ENCODE assay signal across 33 cellular contexts in genomic region chr19:6745965-6746364, GRCh38. TPM values are rescaled to one million over a fixed set of nuclear protein-coding genes. Genes with fewer than 3 reads are reported as not detected.
DNase-seq lines count a peak whose midpoint lies in the region; ATAC-seq and TF ChIP-seq lines count a peak whose summit lies in the region.
"Had no signal": no experiment of that assay in that cellular context is flagged by ENCODE, and none has a peak within 500 bp of the region (broad histone marks: within the 10 kb centered on the region; RNA-seq: fewer than 3 reads in every experiment).

No MANE protein-coding gene starts in this region.

- H2AFZ ChIP-seq in neuronal stem cell (ENCODE audit: low read length): no peak overlapping the region
- H2AFZ ChIP-seq: GM23338 had no signal

- H2BK120ac ChIP-seq in neuronal stem cell (ENCODE audit: low read depth, low read length): no peak overlapping the region

- H3K14ac ChIP-seq in neuronal stem cell (ENCODE audit: low read length): no peak overlapping the region

- no peak overlapping the region for H4K8ac ChIP-seq in neuronal stem cell (ENCODE audit: low read depth, low read length)

- intact Hi-C loops in Right ventricle myocardium superior (cut with DNase I): no loop called here
- intact Hi-C loops in heart left ventricle (cut with DNase I): loop anchor here in 1 of 10 donors (10.0 kb wide), 2 partner anchors 221 to 371 kb away; partner anchors contain the start of genes ALKBH7 and PSPN

- peaks cover 0 to 86% (median 72%) of the 10 kb centered on the region in 9 donors for H3K36me3 ChIP-seq in heart left ventricle
- peaks cover 31 to 64% of the 10 kb centered on the region in 2 donors for H3K36me3 ChIP-seq in neuronal stem cell (replicated peaks in 1 of 2; ENCODE audit: control insufficient read depth in 2 of 2, insufficient read depth in 2 of 2, low read length in 2 of 2)
- peaks cover 20 to 90% (median 59%) of the 10 kb centered on the region in 4 donors for H3K36me3 ChIP-seq in upper lobe of left lung

- H3K27me3 ChIP-seq in heart left ventricle (no peaks in the 10 kb centered on the region), neuronal stem cell (ENCODE audit: control insufficient read depth in 3 of 3, insufficient read depth in 3 of 3, low read depth in 1 of 3, low read length in 3 of 3) (no peaks in the 10 kb centered on the region), upper lobe of left lung (no peaks in the 10 kb centered on the region)
- H3K27me3 ChIP-seq: MG63, right atrium auricular region had no signal

- no peaks in the 10 kb centered on the region for H3K79me1 ChIP-seq in neuronal stem cell (ENCODE audit: low read depth, low read length)

- no peaks in the 10 kb centered on the region for H3K9me3 Mint-ChIP-seq in central memory CD8-positive, alpha-beta T cell
- H3K9me3 Mint-ChIP-seq: activated CD4-positive, alpha-beta memory T cell treated with anti-CD3 and anti-CD28 coated beads, Interleukin-2, amount 10 ng/mL, durations not matched to agents 7 days and 5 days; activated T-helper 1 cell treated with anti-CD3 and anti-CD28 coated beads, Interleukin-12 subunit alpha, Interleukin-12 subunit beta, Interleukin-2, Interleukin-4 antibody, amounts not matched to agents 30 ng/mL and 10 ng/mL and 1 ng/mL, durations not matched to agents 14 hours and 24 hours and 36 hours; GM23338; immature natural killer cell; neural crest cell; T-helper 1 cell treated with Interleukin-12 subunit alpha and Interleukin-12 subunit beta and Interleukin-4 antibody, amounts not matched to agents 30 μg/mL and 1 μg/mL, for 36 hours had no signal

- no peak overlapping the region for H2BK5ac ChIP-seq in neuronal stem cell (ENCODE audit: low read length)

- TF ChIP-seq POLR2A in heart left ventricle (IDR thresholded peaks at IDR 0.05): no peak
- no peak for TF ChIP-seq POLR2A in upper lobe of left lung (IDR thresholded peaks at IDR 0.05)

- H3K36me3 Mint-ChIP-seq in central memory CD8-positive, alpha-beta T cell (ENCODE audit: insufficient read depth): peaks cover 28% of the 10 kb centered on the region

- H2AK5ac ChIP-seq in neuronal stem cell (ENCODE audit: low read depth, low read length): no peak overlapping the region

- H3K9me3 ChIP-seq in heart left ventricle (no peaks in the 10 kb centered on the region), neuronal stem cell (replicated peaks in 1 of 2; ENCODE audit: control insufficient read depth in 2 of 2, insufficient read depth in 1 of 2, low read depth in 1 of 2, low read length in 2 of 2) (peaks cover 3 to 9% of the 10 kb centered on the region in 2 donors), upper lobe of left lung (no peaks in the 10 kb centered on the region)
- H3K9me3 ChIP-seq: MG63, right atrium auricular region had no signal

- H3K27me3 Mint-ChIP-seq in central memory CD8-positive, alpha-beta T cell: no peaks in the 10 kb centered on the region
- H3K27me3 Mint-ChIP-seq: activated CD4-positive, alpha-beta memory T cell treated with anti-CD3 and anti-CD28 coated beads, Interleukin-2, amount 10 ng/mL, durations not matched to agents 7 days and 5 days; brain had no signal

- no peak overlapping the region for H4K91ac ChIP-seq in neuronal stem cell (ENCODE audit: low read depth, low read length, poor library complexity)

- no peak overlapping the region for H3K4ac ChIP-seq in neuronal stem cell (ENCODE audit: low read length)

- no peak for TF ChIP-seq EP300 in upper lobe of left lung (IDR thresholded peaks at IDR 0.05)

- WGBS in heart left ventricle, 4 donors: 92 to 96% (median 94%) methylated on average over 11 to 24 of the region's 24 CpGs
- no CpG with 5 or more reads among the region's 24 CpGs for WGBS in neuronal stem cell (ENCODE audit: extremely low coverage in 2 of 2, insufficient read length in 2 of 2, insufficient replicate concordance in 1 of 2), 2 donors
- WGBS in upper lobe of left lung, 2 donors: 88 to 96% methylated on average over 5 to 24 of the region's 24 CpGs

- H3K4me3 Mint-ChIP-seq in central memory CD8-positive, alpha-beta T cell: no peak overlapping the region
- H3K4me3 Mint-ChIP-seq: activated CD4-positive, alpha-beta memory T cell treated with anti-CD3 and anti-CD28 coated beads, Interleukin-2, amount 10 ng/mL, durations not matched to agents 7 days and 5 days; activated T-helper 1 cell treated with anti-CD3 and anti-CD28 coated beads, Interleukin-12 subunit alpha, Interleukin-12 subunit beta, Interleukin-2, Interleukin-4 antibody, amounts not matched to agents 30 ng/mL and 10 ng/mL and 1 ng/mL, durations not matched to agents 14 hours and 24 hours and 36 hours; GM23338; immature natural killer cell; T-helper 1 cell treated with Interleukin-12 subunit alpha and Interleukin-12 subunit beta and Interleukin-4 antibody, amounts not matched to agents 30 μg/mL and 1 μg/mL, for 36 hours had no signal

- H3K27ac ChIP-seq in heart left ventricle: peak overlapping the region in 4 of 12 donors; percentile 45 to 95 (median 81)
- no peak overlapping the region for H3K27ac ChIP-seq in neuronal stem cell (replicated peaks; ENCODE audit: low read length)
- peak overlapping the region in 3 of 4 donors; percentile 35 to 93 (median 67) for H3K27ac ChIP-seq in upper lobe of left lung
- H3K27ac ChIP-seq: C4-2B, SK-N-MC had no signal

- no peak for ATAC-seq in Right ventricle myocardium superior (ENCODE audit: poor library complexity)
- ATAC-seq in heart left ventricle: no peak
- no peak for ATAC-seq in central memory CD8-positive, alpha-beta T cell (replicated peaks; ENCODE audit: extremely low read depth, poor library complexity, severe bottlenecking)
- ATAC-seq in upper lobe of left lung (ENCODE audit: low FRiP score in 2 of 2): no peak
- ATAC-seq: GM23338, left cardiac atrium had no signal

- no peak overlapping the region for H3K4me2 ChIP-seq in neuronal stem cell (ENCODE audit: insufficient read depth, low read length, poor library complexity, severe bottlenecking)
- H3K4me2 ChIP-seq: GM23338 had no signal

- TF ChIP-seq CTCF in heart left ventricle (IDR thresholded peaks at IDR 0.05) (no peak), upper lobe of left lung (IDR thresholded peaks at IDR 0.05) (no peak)

- peak overlapping the region; percentile 36 for H3K27ac Mint-ChIP-seq in central memory CD8-positive, alpha-beta T cell (ENCODE audit: low read depth)
- H3K27ac Mint-ChIP-seq: activated CD4-positive, alpha-beta memory T cell treated with anti-CD3 and anti-CD28 coated beads, Interleukin-2, amount 10 ng/mL, durations not matched to agents 7 days and 5 days; activated T-helper 1 cell treated with anti-CD3 and anti-CD28 coated beads, Interleukin-12 subunit alpha, Interleukin-12 subunit beta, Interleukin-2, Interleukin-4 antibody, amounts not matched to agents 30 ng/mL and 10 ng/mL and 1 ng/mL, durations not matched to agents 14 hours and 24 hours and 36 hours; GM23338; immature natural killer cell; T-helper 1 cell treated with Interleukin-12 subunit alpha and Interleukin-12 subunit beta and Interleukin-4 antibody, amounts not matched to agents 30 μg/mL and 1 μg/mL, for 36 hours had no signal

- H3K4me3 ChIP-seq in heart left ventricle (no peak overlapping the region), neuronal stem cell (ENCODE audit: low read length in 2 of 2) (no peak overlapping the region), upper lobe of left lung (no peak overlapping the region)
- H3K4me3 ChIP-seq: GM23338, MG63, right atrium auricular region, SK-N-MC had no signal

- peak overlapping the region; percentile 77 for H3K18ac ChIP-seq in neuronal stem cell (ENCODE audit: low read length)

- DNase-seq in Right ventricle myocardium superior: peak; percentile 37
- no peak for DNase-seq in heart left ventricle
- no peak for DNase-seq in central memory CD8-positive, alpha-beta T cell (ENCODE audit: low spot score in 2 of 2)
- DNase-seq in neuronal stem cell (ENCODE audit: low spot score): no peak
- DNase-seq in upper lobe of left lung: peak in 1 of 2 donors; percentile 72
- DNase-seq in stimulated activated CD4-positive, alpha-beta T cell treated with anti-CD3 and anti-CD28 coated beads, Interleukin-1b, Interleukin-23, amount 100 ng/mL, for 48 hours: no peak
- no peak for DNase-seq in NCI-H2081 (lab: John Stamatoyannopoulos, UW)
- DNase-seq in OCI-M2 (lab: John Stamatoyannopoulos, UW; ENCODE audit: unreplicated experiment): no peak
- DNase-seq: 8988T; activated CD4-positive, alpha-beta memory T cell treated with anti-CD3 and anti-CD28 coated beads, Interleukin-2, amount 10 ng/mL, durations not matched to agents 7 days and 5 days; activated CD4-positive, alpha-beta T cell treated with anti-CD3 and anti-CD28 coated beads for 1 hour; activated CD8-positive, alpha-beta memory T cell treated with anti-CD3 and anti-CD28 coated beads, Interleukin-2, amount 50 U/mL, for 48 hours; activated naive CD4-positive, alpha-beta T cell treated with Interleukin-2 at 50 U/mL for 16 hours; DMS79; GDM1; immature natural killer cell; KG1; left cardiac atrium; MG63; NCI-H1105; NCI-H187; NCI-H2171; NCI-H510A treated with DMSO at 0.1 percent for 48 hours had no signal

- H3K4me1 ChIP-seq in heart left ventricle (peaks cover 11 to 52% (median 33%) of the 10 kb centered on the region in 12 donors), neuronal stem cell (ENCODE audit: control insufficient read depth in 2 of 2, insufficient read depth in 1 of 2, low read depth in 1 of 2, low read length in 2 of 2) (peaks cover 20 to 21% of the 10 kb centered on the region in 2 donors), upper lobe of left lung (peaks cover 43 to 54% (median 46%) of the 10 kb centered on the region in 4 donors)

- H2BK15ac ChIP-seq in neuronal stem cell (ENCODE audit: low read length): no peak overlapping the region

- no peak overlapping the region for H2BK12ac ChIP-seq in neuronal stem cell (ENCODE audit: low read length)

- H3K9ac ChIP-seq in neuronal stem cell (ENCODE audit: low read depth, low read length, poor library complexity): peak overlapping the region; percentile 15
- H3K9ac ChIP-seq: parathyroid adenoma had no signal

- peak overlapping the region; percentile 59 for H3K23ac ChIP-seq in neuronal stem cell (ENCODE audit: low read depth, low read length, poor library complexity)

- H3K4me1 Mint-ChIP-seq in central memory CD8-positive, alpha-beta T cell: peaks cover 12% of the 10 kb centered on the region

RNA-seq across cellular contexts. Expression of gene TRIP10, which starts 6.5 kb away (rescaled TPM):
- total RNA-seq in Right ventricle myocardium superior: 133 TPM
- total RNA-seq in heart left ventricle: 100 to 1,000 TPM in 3 of 9 donors, 10 to 100 TPM in 6; 62.5 to 135 (median 72.8) TPM
- 100 to 1,000 TPM; 110 to 172 TPM for polyA plus RNA-seq in heart left ventricle
- polyA plus RNA-seq in neuronal stem cell (2013, experiment 1 of 2): 49.7 TPM
- 50.0 TPM for polyA plus RNA-seq in neuronal stem cell (2013, experiment 2 of 2)
- 100 to 1,000 TPM in 2 of 6 donors, 10 to 100 TPM in 4; 59.6 to 423 (median 74.3) TPM for total RNA-seq in upper lobe of left lung

RNA-seq across cellular contexts. Expression of gene GPR108, which starts 8.6 kb away (rescaled TPM):
- total RNA-seq in Right ventricle myocardium superior: 22.2 TPM
- 10 to 100 TPM; 19.2 to 47.9 (median 27.7) TPM for total RNA-seq in heart left ventricle
- polyA plus RNA-seq in heart left ventricle: 10 to 100 TPM; 35.5 to 39.1 TPM
- polyA plus RNA-seq in neuronal stem cell (2013, experiment 1 of 2): 54.3 TPM
- 53.1 TPM for polyA plus RNA-seq in neuronal stem cell (2013, experiment 2 of 2)
- total RNA-seq in upper lobe of left lung: 100 to 1,000 TPM in 1 of 6 donors, 10 to 100 TPM in 5; 51.6 to 105 (median 69.0) TPM

RNA-seq across cellular contexts. Expression of gene SH2D3A, which starts 21.3 kb away (rescaled TPM):
- total RNA-seq in Right ventricle myocardium superior (not detected), heart left ventricle (under 1 TPM in 3 of 9 donors, not detected in 6; 0.12 to 0.56 (median 0.52) TPM), upper lobe of left lung (100 to 1,000 TPM in 1 of 6 donors, 10 to 100 TPM in 5; 24.9 to 109 (median 35.8) TPM)
- polyA plus RNA-seq in heart left ventricle: under 1 TPM; 0.08 to 0.25 TPM
- polyA plus RNA-seq in neuronal stem cell (2013, experiment 1 of 2): 0.18 TPM
- 0.14 TPM for polyA plus RNA-seq in neuronal stem cell (2013, experiment 2 of 2)
- total RNA-seq: fibroblast of lung, neural crest cell, right atrium auricular region had no signal
- polyA plus RNA-seq: fibroblast of lung had no signal

RNA-seq across cellular contexts. Expression of gene C3, which starts 25.5 kb away (rescaled TPM):
- total RNA-seq in Right ventricle myocardium superior (308 TPM), heart left ventricle (1,000 to 10,000 TPM in 1 of 9 donors, 100 to 1,000 TPM in 3, 10 to 100 TPM in 5; 31.7 to 1,888 (median 81.0) TPM), upper lobe of left lung (1,000 to 10,000 TPM in 2 of 6 donors, 100 to 1,000 TPM in 4; 461 to 1,221 (median 854) TPM)
- 100 to 1,000 TPM in 1 of 2 donors, 10 to 100 TPM in 1; 64.9 to 136 TPM for polyA plus RNA-seq in heart left ventricle
- polyA plus RNA-seq in neuronal stem cell (2013, experiment 1 of 2): 0.21 TPM
- 0.64 TPM for polyA plus RNA-seq in neuronal stem cell (2013, experiment 2 of 2)

RNA-seq across cellular contexts. Expression of gene VAV1, which starts 26.5 kb away (rescaled TPM):
- 2.8 TPM for total RNA-seq in Right ventricle myocardium superior
- 10 to 100 TPM in 1 of 9 donors, 1 to 10 TPM in 5, under 1 TPM in 3; 0.69 to 25.6 (median 1.7) TPM for total RNA-seq in heart left ventricle
- polyA plus RNA-seq in heart left ventricle: 1 to 10 TPM in 1 of 2 donors, under 1 TPM in 1; 0.91 to 1.2 TPM
- polyA plus RNA-seq in neuronal stem cell (2013, experiment 1 of 2): 0.06 TPM
- 0.04 TPM for polyA plus RNA-seq in neuronal stem cell (2013, experiment 2 of 2)
- 10 to 100 TPM; 13.9 to 53.4 (median 24.1) TPM for total RNA-seq in upper lobe of left lung
- total RNA-seq: fibroblast of lung, neural crest cell had no signal
- polyA plus RNA-seq: fibroblast of lung had no signal

Comparison
In these comparisons a context has a peak if more than half of its experiments do, and no peak if none do; other contexts are left out.
1. RNA of gene SH2D3A, which starts 21.3 kb away (total RNA-seq): 24.9 to 109 TPM in upper lobe of left lung; 0.12 to 0.56 TPM in heart left ventricle and not detected in Right ventricle myocardium superior (single experiment); every median in the first group is over 10 times any median in the second.